8 cellular contexts compared by ENCODE assay signal in the genomic region with DNA sequence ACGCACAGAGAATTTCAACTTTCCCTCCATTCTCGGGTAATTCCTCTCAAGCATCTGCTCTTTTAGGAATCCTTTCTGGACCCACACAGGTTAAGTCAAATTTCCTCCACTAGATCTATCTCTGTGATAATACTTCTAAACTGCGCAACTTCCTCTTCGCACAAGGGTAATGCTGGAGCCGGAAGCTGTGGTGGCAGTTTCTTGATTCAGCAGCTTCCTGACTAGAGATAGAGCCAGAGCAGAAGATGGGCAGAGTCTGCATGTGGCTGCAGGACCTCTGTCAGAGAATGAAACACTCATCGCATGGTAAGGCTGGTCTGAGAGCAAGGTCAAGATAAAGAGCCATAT. TPM values are rescaled to one million over a fixed set of nuclear protein-coding genes. Genes with fewer than 3 reads are reported as not detected.
A peak's percentile ranks its signal among the peaks of the same experiment; 100 is the strongest.
DNase-seq lines count a peak whose midpoint lies in the region; ATAC-seq and TF ChIP-seq lines count a peak whose summit lies in the region.

No MANE protein-coding gene starts in this region.

- POLR2A ChIA-PET in PC-3 (lab: Charles Lee; ENCODE audit: unreplicated experiment) = no interaction called here

- no TSS peak for BruUV-seq in PC-3 (replicated peaks; lab: Mats Ljungman, UMichigan)

- no peak overlapping the region for H3K4me2 ChIP-seq in PC-3 (ENCODE audit: low read length)

- peak; percentile 64 to 93 (median 77) for DNase-seq in T-helper 1 cell
- DNase-seq in adrenal gland = peak; percentile 41 to 77 (median 55)
- DNase-seq in NCI-H748 (lab: John Stamatoyannopoulos, UW; ENCODE audit: unreplicated experiment) = no peak
- no peak for DNase-seq in PC-3
- no peak for DNase-seq in GM19240 (ENCODE audit: insufficient read length, low spot score)

- CTCF ChIA-PET in PC-3 (lab: Charles Lee) = no interaction called here

- H3K9me3 ChIP-seq in adrenal gland (replicated peaks in 1 of 3) (no peaks in the 10 kb centered on the region), PC-3 (ENCODE audit: low read length) (no peaks in the 10 kb centered on the region)

- H3K27me3 ChIP-seq in adrenal gland = no peaks in the 10 kb centered on the region
- no peaks in the 10 kb centered on the region for H3K27me3 ChIP-seq in PC-3 (ENCODE audit: low read length)

- H3K79me2 ChIP-seq in PC-3 (ENCODE audit: low read length) = no peaks in the 10 kb centered on the region

- ATAC-seq in GM18867 (IDR thresholded peaks at IDR 0.05; ENCODE audit: unreplicated experiment) (peak; percentile 84), HG03025 (IDR thresholded peaks at IDR 0.05; ENCODE audit: low FRiP score, unreplicated experiment) (peak; percentile 91), PC-3 (no peak)

- intact Hi-C loops in adrenal gland (cut with DNase I) (loop anchor here (10.0 kb wide), 1 partner anchor 88 kb away; a partner anchor contains a TSS), PC-3 (cut with micrococcal nuclease) (no loop called here)

- H3K4me3 ChIP-seq in adrenal gland (no peak overlapping the region), skin epidermis (peak overlapping the region; percentile 4 to 32 (median 11)), PC-3 (ENCODE audit: low read length) (no peak overlapping the region)

- H3F3A ChIP-seq in PC-3 (ENCODE audit: low read length, unreplicated experiment) = no peaks in the 10 kb centered on the region

- H4K20me1 ChIP-seq in PC-3 (ENCODE audit: low read length) = no peaks in the 10 kb centered on the region

- H3K27ac ChIP-seq in adrenal gland (peak overlapping the region in 4 of 5 donors; percentile 16 to 72 (median 44)), skin epidermis (peak overlapping the region in 18 of 21 experiments; percentile 24 to 93 (median 66)), PC-3 (ENCODE audit: low read length) (no peak overlapping the region)

- no peaks in the 10 kb centered on the region for H3K9me2 ChIP-seq in PC-3 (replicated peaks; ENCODE audit: low read length)

- H2AFZ ChIP-seq in PC-3 (ENCODE audit: low read length) = no peak overlapping the region

- H3K4me1 ChIP-seq in adrenal gland (replicated peaks in 1 of 2) (no peaks in the 10 kb centered on the region), PC-3 (ENCODE audit: insufficient read depth, low read length) (peaks cover 2% of the 10 kb centered on the region)

- WGBS in adrenal gland, 4 donors = 60 to 68% (median 62%) methylated on average over 6 of the region's 6 CpGs

- TF ChIP-seq POLR2A in adrenal gland (IDR thresholded peaks at IDR 0.05) = peak in 1 of 2 donors; percentile 22

- no peak overlapping the region for H3K9ac ChIP-seq in PC-3 (ENCODE audit: low read length)

- H3K36me3 ChIP-seq in adrenal gland (replicated peaks in 1 of 2) (no peaks in the 10 kb centered on the region), PC-3 (ENCODE audit: low read depth, low read length) (no peaks in the 10 kb centered on the region)

- no peak for TF ChIP-seq CTCF in adrenal gland (IDR thresholded peaks at IDR 0.05)
- no peak for TF ChIP-seq CTCF in PC-3 (conservative IDR thresholded peaks at IDR 0.05; ENCODE audit: low read depth, low read length)

RNA-seq across cellular contexts. Expression of a gene that starts 11.1 kb away (rescaled TPM):
- total RNA-seq in adrenal gland (10 to 100 TPM; 16.4 to 26.7 (median 19.2) TPM), PC-3 (2014; rRNA removed) (10.5 and 13.3 TPM in 2 replicates)
- 10 to 100 TPM in 1 of 3 donors, 1 to 10 TPM in 2; 5.1 to 21.4 (median 8.2) TPM for polyA plus RNA-seq in adrenal gland

Comparison
In these comparisons a context has a peak if more than half of its experiments do, and no peak if none do; other contexts are left out.
1. DNase-seq: peak in T-helper 1 cell (5 of 5) and adrenal gland (7 of 7); none in NCI-H748 (single experiment), PC-3 (single experiment) and GM19240 (single experiment).
2. H3K4me3 ChIP-seq: peak in skin epidermis (7 of 7); none in adrenal gland (0 of 4) and PC-3 (single experiment).